24 cellular contexts compared by ENCODE assay signal in genomic region chr20:61668771-61669503, GRCh38.
"Had no signal": no experiment of that assay in that cellular context is flagged by ENCODE, and none has a peak within 500 bp of the region (broad histone marks: within the 10 kb centered on the region; RNA-seq: fewer than 3 reads in every experiment).

No MANE protein-coding gene starts in this region.

- H3K4me1 ChIP-seq: neural progenitor cell, right lobe of liver, stomach, thyroid gland, vagina had no signal

- H3K27ac ChIP-seq: dorsolateral prefrontal cortex, neural progenitor cell, ovary, right lobe of liver, stomach, thyroid gland, vagina had no signal

- H3K36me3 ChIP-seq: neural progenitor cell, ovary, right lobe of liver, stomach, thyroid gland, vagina had no signal

- H3K27me3 ChIP-seq: dorsolateral prefrontal cortex, neural progenitor cell, ovary, right lobe of liver, thyroid gland, vagina had no signal

- H3K9me3 ChIP-seq: ovary, right lobe of liver, stomach, thyroid gland, vagina had no signal

- H3K4me3 ChIP-seq: dorsolateral prefrontal cortex, neural progenitor cell, ovary, right lobe of liver, smooth muscle cell, stomach, thyroid gland, vagina had no signal

- H3K4me2 ChIP-seq: neural progenitor cell, smooth muscle cell had no signal

- DNase-seq: cerebellar nuclear complex; dorsolateral prefrontal cortex; effector CD4-positive, alpha-beta T cell; hypothalamus; immature natural killer cell; islet precursor cell; kidney glomerular epithelial cell; left colon; mesenchymal stem cell; naive thymus-derived CD4-positive, alpha-beta T cell; nucleus accumbens; ovary; retina; stimulated activated CD4-positive, alpha-beta T cell treated with anti-CD3 and anti-CD28 coated beads, Interleukin-2, amount 100 ng/mL, for 24 hours; stimulated activated CD4-positive, alpha-beta T cell treated with anti-CD3 and anti-CD28 coated beads, Interleukin-4, amount 100 ng/mL, for 24 hours; stimulated activated naive CD4-positive, alpha-beta T cell treated with Interleukin-2 at 50 U/mL for 16 hours; stomach; thyroid gland; trophoblast cell had no signal

- H3K9ac ChIP-seq: neural progenitor cell had no signal

- ATAC-seq: naive thymus-derived CD4-positive, alpha-beta T cell; right lobe of liver; stimulated activated effector memory CD8-positive, alpha-beta T cell treated with anti-CD3 and anti-CD28 coated beads, Interleukin-12 subunit alpha, Interleukin-12 subunit beta, amount 100 ng/mL, for 72 hours had no signal
